Comparison of ENCODE assay signal across 8 cellular contexts in genomic region chr2:27890146-27891062, GRCh38. TPM values are rescaled to one million over a fixed set of nuclear protein-coding genes. Genes with fewer than 3 reads are reported as not detected.
A peak's percentile ranks its signal among the peaks of the same experiment; 100 is the strongest.
DNase-seq lines count a peak whose midpoint lies in the region; ATAC-seq and TF ChIP-seq lines count a peak whose summit lies in the region.

Gene BABAM2, plus strand, starts transcription at chr2:27890729. Its CDS starts 3,828 bp downstream, at chr2:27894557.
Gene RBKS, minus strand, starts transcription at chr2:27890387. Its CDS starts 42 bp downstream, at chr2:27890345.

- peak; percentile 52 to 73 (median 67) for TF ChIP-seq POLR2A in spleen (IDR thresholded peaks at IDR 0.05)

- peak; percentile 90 for DNase-seq in ACHN
- peak; percentile 86 for DNase-seq in NCI-H2196 (lab: John Stamatoyannopoulos, UW; ENCODE audit: unreplicated experiment)
- peak; percentile 84 for DNase-seq in mammary epithelial cell
- DNase-seq in immature natural killer cell, result peak; percentile 93 to 94 (median 94)
- peak; percentile 97 for DNase-seq in spleen

- no peaks in the 10 kb centered on the region for H4K20me1 ChIP-seq in mammary epithelial cell (ENCODE audit: insufficient read depth, low read length)

- dilution Hi-C loops in mammary epithelial cell (cut with HindIII; ENCODE audit: low sequenced_read_pairs), result no loop called here

- peaks cover 16 to 22% (median 20%) of the 10 kb centered on the region in 3 donors for H3K27me3 Mint-ChIP-seq in immature natural killer cell (ENCODE audit: low read depth in 3 of 3)

- H3K27ac ChIP-seq in mammary epithelial cell (ENCODE audit: insufficient read depth, low read depth, low read length), result peak within 1 kb of the TSS; percentile 90
- H3K27ac ChIP-seq in spleen, result peak within 1 kb of the TSS; percentile 97 to 99 (median 98)

- H3K36me3 Mint-ChIP-seq in immature natural killer cell, result peaks cover 0 to 6% (median 0%) of the 10 kb centered on the region in 3 donors

- ATAC-seq in GM18909 (IDR thresholded peaks at IDR 0.05; ENCODE audit: poor library complexity, unreplicated experiment), result peak; percentile 85
- ATAC-seq in HG03139 (IDR thresholded peaks at IDR 0.05; ENCODE audit: unreplicated experiment), result peak; percentile 73

- H3K4me3 ChIP-seq in WI38 (ENCODE audit: low read depth, low read length), result peak within 1 kb of the TSS; percentile 73
- H3K4me3 ChIP-seq in mammary epithelial cell (replicated peaks in 1 of 3; ENCODE audit: insufficient read depth in 1 of 3, low read depth in 2 of 3, low read length in 3 of 3), result peak within 1 kb of the TSS; percentile 60 to 76 (median 74)
- peak within 1 kb of the TSS; percentile 66 to 91 (median 76) for H3K4me3 ChIP-seq in spleen

- intact Hi-C loops in mammary epithelial cell (cut with micrococcal nuclease), result loop anchor here (1.0 to 5.0 kb wide), 11 partner anchors 42 to 562 kb away; partner anchors contain the start of genes FOSL2 and MRPL33
- intact Hi-C loops in spleen (cut with DNase I; ENCODE audit: low total_unique reads), result loop anchor here (10.0 kb wide), 1 partner anchor 116 kb away; the partner anchor contains the start of gene MRPL33

- under 1% methylated on average over 34 of the region's 84 CpGs for WGBS in mammary epithelial cell (ENCODE audit: low coverage, missing lambda C conversion rate)
- WGBS in spleen, 5 donors, result 0 to 1% (median 1%) methylated on average over 42 to 84 of the region's 84 CpGs

- H3K27me3 ChIP-seq in mammary epithelial cell (ENCODE audit: insufficient read depth, low read length) (no peaks in the 10 kb centered on the region), spleen (replicated peaks in 1 of 7) (no peaks in the 10 kb centered on the region)

- CTCF ChIA-PET in mammary epithelial cell (lab: Charles Lee; ENCODE audit: low non-redundant PET), result no interaction called here

- TSS peak; percentile 58 for BruUV-seq in mammary epithelial cell (replicated peaks; lab: Mats Ljungman, UMichigan)

- H3K9me3 ChIP-seq in mammary epithelial cell (replicated peaks; ENCODE audit: insufficient read depth, low read length) (no peaks in the 10 kb centered on the region), spleen (no peaks in the 10 kb centered on the region)

- TF ChIP-seq CTCF in WI38 (IDR thresholded peaks at IDR 0.05; ENCODE audit: low read depth, low read length) (no peak), mammary epithelial cell (conservative IDR thresholded peaks at IDR 0.05 in 1 of 2, IDR thresholded peaks at IDR 0.05 in 1 of 2; ENCODE audit: extremely low read depth in 1 of 2, insufficient read depth in 1 of 2, low read depth in 1 of 2, low read length in 2 of 2) (no peak), spleen (IDR thresholded peaks at IDR 0.05 in 8 of 11, conservative IDR thresholded peaks at IDR 0.05 in 3 of 11) (peak in 1 of 11 experiments; percentile 22)

- in situ Hi-C loops in ACHN (cut with HindIII; ENCODE audit: low pct_ligation_motif_present, low pct_unique_long_range_greater_than_20kb, low sequenced_read_pairs) (no loop called here), mammary epithelial cell (cut with MboI; ENCODE audit: low sequenced_read_pairs in 2 of 2) (no loop called here)

- no peaks in the 10 kb centered on the region for H3K36me3 ChIP-seq in mammary epithelial cell (ENCODE audit: insufficient read depth, low read length)
- peaks cover 0 to 12% (median 3%) of the 10 kb centered on the region in 6 donors for H3K36me3 ChIP-seq in spleen

- peaks cover 15% of the 10 kb centered on the region for H3K79me2 ChIP-seq in mammary epithelial cell (ENCODE audit: insufficient read depth, low read length)

- peaks cover 30 to 49% of the 10 kb centered on the region in 2 donors for H3K4me1 Mint-ChIP-seq in immature natural killer cell

- H3K9ac ChIP-seq in mammary epithelial cell (ENCODE audit: insufficient read depth, low read length), result peak within 1 kb of the TSS; percentile 89

- peak within 1 kb of the TSS; percentile 90 for H2AFZ ChIP-seq in mammary epithelial cell (ENCODE audit: low read depth, low read length)

- H3K4me1 ChIP-seq in mammary epithelial cell (ENCODE audit: insufficient read depth, low read length) (peaks cover 20% of the 10 kb centered on the region), spleen (peaks cover 6 to 59% (median 48%) of the 10 kb centered on the region in 6 donors)

- H3K4me2 ChIP-seq in mammary epithelial cell (ENCODE audit: insufficient read depth, low read depth, low read length), result peak within 1 kb of the TSS; percentile 91

- H3K9me3 Mint-ChIP-seq in immature natural killer cell, result peaks cover 0 to 6% (median 0%) of the 10 kb centered on the region in 6 donors

- H3K4me3 Mint-ChIP-seq in immature natural killer cell, result peak within 1 kb of the TSS; percentile 93 to 100 (median 99)

- H3K27ac Mint-ChIP-seq in immature natural killer cell, result peak within 1 kb of the TSS; percentile 99 to 100 (median 100)

RNA-seq across cellular contexts. Expression of gene BABAM2, which starts in this region (rescaled TPM):
- 10 to 100 TPM; 27.9 to 35.0 TPM for total RNA-seq in mammary epithelial cell
- 21.8 TPM for polyA plus RNA-seq in mammary epithelial cell
- 31.3 TPM for polyA minus RNA-seq in mammary epithelial cell
- polyA plus RNA-seq in immature natural killer cell, result 10 to 100 TPM; 52.4 to 89.2 (median 74.1) TPM
- total RNA-seq in spleen, result 10 to 100 TPM; 42.1 to 70.1 (median 63.5) TPM
- polyA plus RNA-seq in spleen, result 10 to 100 TPM; 16.1 to 24.0 (median 19.8) TPM

RNA-seq across cellular contexts. Expression of gene RBKS, which starts in this region (rescaled TPM):
- total RNA-seq in mammary epithelial cell (1 to 10 TPM; 1.1 to 3.8 TPM), spleen (1 to 10 TPM; 2.0 to 5.1 (median 3.1) TPM)
- polyA plus RNA-seq in mammary epithelial cell (1.9 TPM), immature natural killer cell (1 to 10 TPM; 1.3 to 3.4 (median 2.9) TPM), spleen (1 to 10 TPM in 2 of 3 donors, under 1 TPM in 1; 1.00 to 2.3 (median 1.7) TPM)
- not detected for polyA minus RNA-seq in mammary epithelial cell

Comparison
In these comparisons a context has a peak if more than half of its experiments do, and no peak if none do; other contexts are left out.
1. Peak in every context shown above with its lines: DNase-seq, ATAC-seq, H3K4me3 ChIP-seq and H3K27ac ChIP-seq.